In the genomic region with DNA sequence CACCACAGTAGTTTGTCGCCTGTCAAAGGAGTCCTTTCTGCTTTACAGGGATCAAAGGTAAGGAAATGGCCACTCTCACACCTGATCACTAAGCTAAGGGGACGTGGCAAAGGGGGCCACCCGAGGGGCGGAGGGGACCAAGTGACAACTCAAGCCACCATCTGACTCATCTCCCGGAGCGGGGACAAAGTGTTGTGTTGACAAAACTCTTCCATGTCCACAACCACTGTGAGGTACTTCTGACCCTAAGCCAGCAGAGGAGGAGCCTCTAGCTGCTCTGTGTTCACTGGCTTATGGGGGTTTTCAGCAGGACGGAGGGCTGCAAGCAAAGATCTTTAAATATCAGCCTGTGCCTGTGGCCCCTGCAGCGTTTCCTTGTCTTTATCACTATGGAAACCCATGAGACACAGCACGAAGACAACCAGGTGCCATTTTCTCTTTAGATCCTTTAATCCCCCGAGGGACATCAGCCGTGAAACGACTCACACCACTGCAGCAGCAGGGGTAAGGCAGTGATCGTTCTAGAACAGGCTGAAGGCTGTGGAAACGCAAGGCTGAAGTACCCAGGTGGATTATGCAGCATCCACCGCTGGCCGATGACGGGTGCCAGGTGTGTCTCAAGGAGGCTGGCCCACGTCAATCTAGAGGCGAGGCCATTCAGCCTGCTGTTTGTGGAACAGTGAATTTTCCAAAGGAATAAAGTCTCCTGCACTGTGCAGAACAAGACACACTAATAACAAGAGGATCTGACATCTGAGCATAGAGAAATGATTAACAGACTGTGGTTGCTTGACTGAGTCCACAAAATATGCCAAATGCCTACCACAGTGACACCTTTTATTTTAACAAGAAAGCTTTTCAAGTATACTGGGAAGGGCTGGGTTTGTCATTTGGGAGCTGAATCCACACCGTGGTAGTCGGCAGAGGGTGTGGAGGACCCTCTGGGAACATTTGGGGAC, we compare ENCODE assay signal across 1 cellular context.
TF ChIP-seq lines count a peak whose summit lies in the region.

No MANE protein-coding gene starts in this region.

TF ChIP-seq in HepG2, 621 proteins besides CTCF, POLR2A, EP300 and RAD21 (continued from another document and continues in another):
- TF ChIP-seq, protein P1, sequence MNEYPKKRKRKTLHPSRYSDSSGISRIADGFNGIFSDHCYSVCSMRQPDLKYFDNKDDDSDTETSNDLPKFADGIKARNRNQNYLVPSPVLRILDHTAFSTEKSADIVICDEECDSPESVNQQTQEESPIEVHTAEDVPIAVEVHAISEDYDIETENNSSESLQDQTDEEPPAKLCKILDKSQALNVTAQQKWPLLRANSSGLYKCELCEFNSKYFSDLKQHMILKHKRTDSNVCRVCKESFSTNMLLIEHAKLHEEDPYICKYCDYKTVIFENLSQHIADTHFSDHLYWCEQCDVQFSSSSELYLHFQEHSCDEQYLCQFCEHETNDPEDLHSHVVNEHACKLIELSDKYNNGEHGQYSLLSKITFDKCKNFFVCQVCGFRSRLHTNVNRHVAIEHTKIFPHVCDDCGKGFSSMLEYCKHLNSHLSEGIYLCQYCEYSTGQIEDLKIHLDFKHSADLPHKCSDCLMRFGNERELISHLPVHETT (CRISPR knock-in tag; conservative IDR thresholded peaks at IDR 0.05), result no peak
- TF ChIP-seq REXO4 (CRISPR knock-in tag; IDR thresholded peaks at IDR 0.05; ENCODE audit: borderline replicate concordance) (no peak), THAP11 (CRISPR knock-in tag; IDR thresholded peaks at IDR 0.05) (peak; percentile 14; the same call in 1 of the 2 replicates), MBD4 (IDR thresholded peaks at IDR 0.05; ENCODE audit: borderline replicate concordance, low read length) (no peak), SALL1 (CRISPR knock-in tag; IDR thresholded peaks at IDR 0.05) (peak; percentile 82), ZNF354B (CRISPR knock-in tag; IDR thresholded peaks at IDR 0.05) (no peak), ZKSCAN5 (CRISPR knock-in tag; IDR thresholded peaks at IDR 0.05) (no peak), HDAC1 (CRISPR knock-in tag; IDR thresholded peaks at IDR 0.05) (0 out of 2 replicates have a peak, but pooled peaks have one; percentile 8), ISX (CRISPR knock-in tag; conservative IDR thresholded peaks at IDR 0.05) (no peak), ZNF605 (CRISPR knock-in tag; IDR thresholded peaks at IDR 0.05) (no peak), PRMT3 (CRISPR knock-in tag; IDR thresholded peaks at IDR 0.05; ENCODE audit: borderline replicate concordance, low read depth) (no peak), ZBTB7A (CRISPR knock-in tag; IDR thresholded peaks at IDR 0.05) (peak; percentile 77; the same call in 1 of the 2 replicates), ZSCAN9 (CRISPR knock-in tag; IDR thresholded peaks at IDR 0.05; ENCODE audit: borderline replicate concordance) (no peak), ZNF839 (CRISPR knock-in tag; IDR thresholded peaks at IDR 0.05; ENCODE audit: borderline replicate concordance) (no peak), KLF11 (CRISPR knock-in tag; IDR thresholded peaks at IDR 0.05) (no peak), SRSF4 (IDR thresholded peaks at IDR 0.05; ENCODE audit: low read depth, low read length, poor library complexity, severe bottlenecking) (no peak), ZNF652 (CRISPR knock-in tag; IDR thresholded peaks at IDR 0.05; ENCODE audit: borderline replicate concordance, low read depth) (no peak), DNMT3B (CRISPR knock-in tag; conservative IDR thresholded peaks at IDR 0.05) (no peak), WIZ (CRISPR knock-in tag; IDR thresholded peaks at IDR 0.05) (no peak), CBX2 (IDR thresholded peaks at IDR 0.05; ENCODE audit: low read depth, low read length) (no peak), CBX2 (CRISPR knock-in tag; IDR thresholded peaks at IDR 0.05; ENCODE audit: low read depth) (no peak), KAT7 (CRISPR knock-in tag; IDR thresholded peaks at IDR 0.05; ENCODE audit: borderline replicate concordance) (0 out of 2 replicates have a peak, but pooled peaks have one; percentile 42), ZNF121 (CRISPR knock-in tag; IDR thresholded peaks at IDR 0.05) (no peak), KLF15 (CRISPR knock-in tag; IDR thresholded peaks at IDR 0.05; ENCODE audit: borderline replicate concordance) (no peak), ZNF773 (CRISPR knock-in tag; IDR thresholded peaks at IDR 0.05; ENCODE audit: borderline replicate concordance) (no peak), SP140L (CRISPR knock-in tag; IDR thresholded peaks at IDR 0.05; ENCODE audit: borderline replicate concordance) (no peak), ZNF776 (CRISPR knock-in tag; IDR thresholded peaks at IDR 0.05) (no peak), ZNF629 (CRISPR knock-in tag; conservative IDR thresholded peaks at IDR 0.05) (no peak), ETV6 (CRISPR knock-in tag; conservative IDR thresholded peaks at IDR 0.05) (no peak), MYNN (CRISPR knock-in tag; IDR thresholded peaks at IDR 0.05; ENCODE audit: low read depth) (no peak), ZNF569 (CRISPR knock-in tag; IDR thresholded peaks at IDR 0.05; ENCODE audit: borderline replicate concordance) (no peak), ZNF441 (CRISPR knock-in tag; IDR thresholded peaks at IDR 0.05; ENCODE audit: borderline replicate concordance) (peak; percentile 70; the same call in 1 of the 2 replicates)
- TF ChIP-seq, protein P2, sequence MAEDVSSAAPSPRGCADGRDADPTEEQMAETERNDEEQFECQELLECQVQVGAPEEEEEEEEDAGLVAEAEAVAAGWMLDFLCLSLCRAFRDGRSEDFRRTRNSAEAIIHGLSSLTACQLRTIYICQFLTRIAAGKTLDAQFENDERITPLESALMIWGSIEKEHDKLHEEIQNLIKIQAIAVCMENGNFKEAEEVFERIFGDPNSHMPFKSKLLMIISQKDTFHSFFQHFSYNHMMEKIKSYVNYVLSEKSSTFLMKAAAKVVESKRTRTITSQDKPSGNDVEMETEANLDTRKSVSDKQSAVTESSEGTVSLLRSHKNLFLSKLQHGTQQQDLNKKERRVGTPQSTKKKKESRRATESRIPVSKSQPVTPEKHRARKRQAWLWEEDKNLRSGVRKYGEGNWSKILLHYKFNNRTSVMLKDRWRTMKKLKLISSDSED (CRISPR knock-in tag; IDR thresholded peaks at IDR 0.05), result no peak
- TF ChIP-seq, protein P3, sequence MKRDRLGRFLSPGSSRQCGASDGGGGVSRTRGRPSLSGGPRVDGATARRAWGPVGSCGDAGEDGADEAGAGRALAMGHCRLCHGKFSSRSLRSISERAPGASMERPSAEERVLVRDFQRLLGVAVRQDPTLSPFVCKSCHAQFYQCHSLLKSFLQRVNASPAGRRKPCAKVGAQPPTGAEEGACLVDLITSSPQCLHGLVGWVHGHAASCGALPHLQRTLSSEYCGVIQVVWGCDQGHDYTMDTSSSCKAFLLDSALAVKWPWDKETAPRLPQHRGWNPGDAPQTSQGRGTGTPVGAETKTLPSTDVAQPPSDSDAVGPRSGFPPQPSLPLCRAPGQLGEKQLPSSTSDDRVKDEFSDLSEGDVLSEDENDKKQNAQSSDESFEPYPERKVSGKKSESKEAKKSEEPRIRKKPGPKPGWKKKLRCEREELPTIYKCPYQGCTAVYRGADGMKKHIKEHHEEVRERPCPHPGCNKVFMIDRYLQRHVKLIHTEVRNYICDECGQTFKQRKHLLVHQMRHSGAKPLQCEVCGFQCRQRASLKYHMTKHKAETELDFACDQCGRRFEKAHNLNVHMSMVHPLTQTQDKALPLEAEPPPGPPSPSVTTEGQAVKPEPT (CRISPR knock-in tag; IDR thresholded peaks at IDR 0.05; ENCODE audit: low read depth), result no peak
- TF ChIP-seq, protein P4, sequence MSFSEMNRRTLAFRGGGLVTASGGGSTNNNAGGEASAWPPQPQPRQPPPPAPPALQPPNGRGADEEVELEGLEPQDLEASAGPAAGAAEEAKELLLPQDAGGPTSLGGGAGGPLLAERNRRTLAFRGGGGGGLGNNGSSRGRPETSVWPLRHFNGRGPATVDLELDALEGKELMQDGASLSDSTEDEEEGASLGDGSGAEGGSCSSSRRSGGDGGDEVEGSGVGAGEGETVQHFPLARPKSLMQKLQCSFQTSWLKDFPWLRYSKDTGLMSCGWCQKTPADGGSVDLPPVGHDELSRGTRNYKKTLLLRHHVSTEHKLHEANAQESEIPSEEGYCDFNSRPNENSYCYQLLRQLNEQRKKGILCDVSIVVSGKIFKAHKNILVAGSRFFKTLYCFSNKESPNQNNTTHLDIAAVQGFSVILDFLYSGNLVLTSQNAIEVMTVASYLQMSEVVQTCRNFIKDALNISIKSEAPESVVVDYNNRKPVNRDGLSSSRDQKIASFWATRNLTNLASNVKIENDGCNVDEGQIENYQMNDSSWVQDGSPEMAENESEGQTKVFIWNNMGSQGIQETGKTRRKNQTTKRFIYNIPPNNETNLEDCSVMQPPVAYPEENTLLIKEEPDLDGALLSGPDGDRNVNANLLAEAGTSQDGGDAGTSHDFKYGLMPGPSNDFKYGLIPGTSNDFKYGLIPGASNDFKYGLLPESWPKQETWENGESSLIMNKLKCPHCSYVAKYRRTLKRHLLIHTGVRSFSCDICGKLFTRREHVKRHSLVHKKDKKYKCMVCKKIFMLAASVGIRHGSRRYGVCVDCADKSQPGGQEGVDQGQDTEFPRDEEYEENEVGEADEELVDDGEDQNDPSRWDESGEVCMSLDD (CRISPR knock-in tag; IDR thresholded peaks at IDR 0.05; ENCODE audit: borderline replicate concordance), result no peak
- TF ChIP-seq, protein P5, sequence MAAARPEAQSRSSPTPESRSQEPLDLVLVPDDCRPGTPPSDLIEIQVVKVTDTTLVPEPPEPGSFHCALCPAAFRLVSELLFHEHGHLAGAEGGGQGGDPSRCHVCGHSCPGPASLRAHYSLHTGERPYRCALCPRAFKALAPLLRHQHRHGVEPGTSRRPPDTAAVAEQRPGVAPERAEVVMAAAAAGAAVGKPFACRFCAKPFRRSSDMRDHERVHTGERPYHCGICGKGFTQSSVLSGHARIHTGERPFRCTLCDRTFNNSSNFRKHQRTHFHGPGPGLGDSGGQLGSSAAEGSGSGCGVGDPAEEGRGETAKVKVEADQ (CRISPR knock-in tag; IDR thresholded peaks at IDR 0.05; ENCODE audit: borderline replicate concordance), result no peak
- TF ChIP-seq, protein P6, sequence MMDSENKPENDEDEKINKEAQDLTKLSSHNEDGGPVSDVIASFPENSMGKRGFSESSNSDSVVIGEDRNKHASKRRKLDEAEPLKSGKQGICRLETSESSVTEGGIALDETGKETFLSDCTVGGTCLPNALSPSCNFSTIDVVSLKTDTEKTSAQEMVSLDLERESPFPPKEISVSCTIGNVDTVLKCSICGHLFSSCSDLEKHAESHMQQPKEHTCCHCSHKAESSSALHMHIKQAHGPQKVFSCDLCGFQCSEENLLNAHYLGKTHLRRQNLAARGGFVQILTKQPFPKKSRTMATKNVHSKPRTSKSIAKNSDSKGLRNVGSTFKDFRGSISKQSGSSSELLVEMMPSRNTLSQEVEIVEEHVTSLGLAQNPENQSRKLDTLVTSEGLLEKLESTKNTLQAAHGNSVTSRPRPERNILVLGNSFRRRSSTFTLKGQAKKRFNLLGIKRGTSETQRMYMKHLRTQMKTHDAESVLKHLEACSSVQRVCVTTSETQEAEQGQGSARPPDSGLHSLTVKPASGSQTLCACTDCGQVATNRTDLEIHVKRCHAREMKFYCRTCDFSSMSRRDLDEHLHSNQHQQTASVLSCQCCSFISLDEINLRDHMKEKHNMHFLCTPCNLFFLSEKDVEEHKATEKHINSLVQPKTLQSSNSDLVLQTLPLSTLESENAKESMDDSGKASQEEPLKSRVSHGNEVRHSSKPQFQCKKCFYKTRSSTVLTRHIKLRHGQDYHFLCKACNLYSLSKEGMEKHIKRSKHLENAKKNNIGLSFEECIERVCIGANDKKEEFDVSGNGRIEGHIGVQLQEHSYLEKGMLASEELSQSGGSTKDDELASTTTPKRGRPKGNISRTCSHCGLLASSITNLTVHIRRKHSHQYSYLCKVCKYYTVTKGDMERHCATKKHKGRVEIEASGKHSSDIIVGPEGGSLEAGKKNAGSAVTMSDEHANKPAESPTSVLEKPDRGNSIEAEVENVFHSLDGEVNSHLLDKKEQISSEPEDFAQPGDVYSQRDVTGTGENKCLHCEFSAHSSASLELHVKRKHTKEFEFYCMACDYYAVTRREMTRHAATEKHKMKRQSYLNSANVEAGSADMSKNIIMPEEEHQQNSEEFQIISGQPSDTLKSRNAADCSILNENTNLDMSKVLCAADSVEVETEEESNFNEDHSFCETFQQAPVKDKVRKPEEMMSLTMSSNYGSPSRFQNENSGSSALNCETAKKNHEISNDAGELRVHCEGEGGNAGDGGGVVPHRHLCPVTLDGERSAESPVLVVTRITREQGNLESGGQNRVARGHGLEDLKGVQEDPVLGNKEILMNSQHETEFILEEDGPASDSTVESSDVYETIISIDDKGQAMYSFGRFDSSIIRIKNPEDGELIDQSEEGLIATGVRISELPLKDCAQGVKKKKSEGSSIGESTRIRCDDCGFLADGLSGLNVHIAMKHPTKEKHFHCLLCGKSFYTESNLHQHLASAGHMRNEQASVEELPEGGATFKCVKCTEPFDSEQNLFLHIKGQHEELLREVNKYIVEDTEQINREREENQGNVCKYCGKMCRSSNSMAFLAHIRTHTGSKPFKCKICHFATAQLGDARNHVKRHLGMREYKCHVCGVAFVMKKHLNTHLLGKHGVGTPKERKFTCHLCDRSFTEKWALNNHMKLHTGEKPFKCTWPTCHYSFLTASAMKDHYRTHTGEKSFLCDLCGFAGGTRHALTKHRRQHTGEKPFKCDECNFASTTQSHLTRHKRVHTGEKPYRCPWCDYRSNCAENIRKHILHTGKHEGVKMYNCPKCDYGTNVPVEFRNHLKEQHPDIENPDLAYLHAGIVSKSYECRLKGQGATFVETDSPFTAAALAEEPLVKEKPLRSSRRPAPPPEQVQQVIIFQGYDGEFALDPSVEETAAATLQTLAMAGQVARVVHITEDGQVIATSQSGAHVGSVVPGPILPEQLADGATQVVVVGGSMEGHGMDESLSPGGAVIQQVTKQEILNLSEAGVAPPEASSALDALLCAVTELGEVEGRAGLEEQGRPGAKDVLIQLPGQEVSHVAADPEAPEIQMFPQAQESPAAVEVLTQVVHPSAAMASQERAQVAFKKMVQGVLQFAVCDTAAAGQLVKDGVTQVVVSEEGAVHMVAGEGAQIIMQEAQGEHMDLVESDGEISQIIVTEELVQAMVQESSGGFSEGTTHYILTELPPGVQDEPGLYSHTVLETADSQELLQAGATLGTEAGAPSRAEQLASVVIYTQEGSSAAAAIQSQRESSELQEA (CRISPR knock-in tag; IDR thresholded peaks at IDR 0.05; ENCODE audit: not compliant biosample characterization), result peak; percentile 32
- TF ChIP-seq, protein P7, sequence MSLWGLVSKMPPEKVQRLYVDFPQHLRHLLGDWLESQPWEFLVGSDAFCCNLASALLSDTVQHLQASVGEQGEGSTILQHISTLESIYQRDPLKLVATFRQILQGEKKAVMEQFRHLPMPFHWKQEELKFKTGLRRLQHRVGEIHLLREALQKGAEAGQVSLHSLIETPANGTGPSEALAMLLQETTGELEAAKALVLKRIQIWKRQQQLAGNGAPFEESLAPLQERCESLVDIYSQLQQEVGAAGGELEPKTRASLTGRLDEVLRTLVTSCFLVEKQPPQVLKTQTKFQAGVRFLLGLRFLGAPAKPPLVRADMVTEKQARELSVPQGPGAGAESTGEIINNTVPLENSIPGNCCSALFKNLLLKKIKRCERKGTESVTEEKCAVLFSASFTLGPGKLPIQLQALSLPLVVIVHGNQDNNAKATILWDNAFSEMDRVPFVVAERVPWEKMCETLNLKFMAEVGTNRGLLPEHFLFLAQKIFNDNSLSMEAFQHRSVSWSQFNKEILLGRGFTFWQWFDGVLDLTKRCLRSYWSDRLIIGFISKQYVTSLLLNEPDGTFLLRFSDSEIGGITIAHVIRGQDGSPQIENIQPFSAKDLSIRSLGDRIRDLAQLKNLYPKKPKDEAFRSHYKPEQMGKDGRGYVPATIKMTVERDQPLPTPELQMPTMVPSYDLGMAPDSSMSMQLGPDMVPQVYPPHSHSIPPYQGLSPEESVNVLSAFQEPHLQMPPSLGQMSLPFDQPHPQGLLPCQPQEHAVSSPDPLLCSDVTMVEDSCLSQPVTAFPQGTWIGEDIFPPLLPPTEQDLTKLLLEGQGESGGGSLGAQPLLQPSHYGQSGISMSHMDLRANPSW (CRISPR knock-in tag; IDR thresholded peaks at IDR 0.05; ENCODE audit: borderline replicate concordance), result 0 out of 2 replicates have a peak, but pooled peaks have one; percentile 65
